In genomic region chr7:2956526-2957368, GRCh38 we compare ENCODE assay signal across 9 cellular contexts.
A peak's percentile ranks its signal among the peaks of the same experiment; 100 is the strongest.
DNase-seq lines count a peak whose midpoint lies in the region; ATAC-seq, FAIRE-seq and TF ChIP-seq lines count a peak whose summit lies in the region.
"Had no signal": no experiment of that assay in that cellular context is flagged by ENCODE, and none has a peak within 500 bp of the region (broad histone marks: within the 10 kb centered on the region; RNA-seq: fewer than 3 reads in every experiment).

No MANE protein-coding gene starts in this region.

- intact Hi-C loops in Calu3 (cut with micrococcal nuclease; ENCODE audit: unreplicated experiment) (no loop called here), body of pancreas (cut with DNase I) (no loop called here)

- H3K79me2 ChIP-seq in trophoblast cell (ENCODE audit: control insufficient read depth, insufficient read depth, low read length, poor library complexity): no peaks in the 10 kb centered on the region

- H2AFZ ChIP-seq in trophoblast cell (ENCODE audit: insufficient read depth, low read length, poor library complexity): no peak overlapping the region

- H3K9me3 ChIP-seq in trophoblast cell (ENCODE audit: insufficient read depth, low read depth, low read length) (no peaks in the 10 kb centered on the region), body of pancreas (no peaks in the 10 kb centered on the region)
- H3K9me3 ChIP-seq: transverse colon had no signal

- H3K4me2 ChIP-seq in trophoblast cell (ENCODE audit: low read length): no peak overlapping the region

- no peak overlapping the region for H4K8ac ChIP-seq in trophoblast cell (ENCODE audit: low read depth, low read length)

- H3K4me3 ChIP-seq in trophoblast cell (ENCODE audit: low read depth, low read length): no peak overlapping the region
- no peak overlapping the region for H3K4me3 ChIP-seq in body of pancreas
- H3K4me3 ChIP-seq: transverse colon had no signal

- no peak overlapping the region for H3K18ac ChIP-seq in trophoblast cell (ENCODE audit: low read length)

- no peak overlapping the region for H3K14ac ChIP-seq in trophoblast cell (ENCODE audit: low read length)

- no peak for TF ChIP-seq POLR2A in GM12892 (IDR thresholded peaks at IDR 0.05; ENCODE audit: low read depth, low read length)
- no peak for TF ChIP-seq POLR2A in body of pancreas (IDR thresholded peaks at IDR 0.05)

- no peak overlapping the region for H3K27ac Mint-ChIP-seq in Calu3 (ENCODE audit: unreplicated experiment)

- no peak overlapping the region for H2BK5ac ChIP-seq in trophoblast cell (ENCODE audit: low read depth, low read length, poor library complexity)

- WGBS in trophoblast cell (ENCODE audit: extremely low coverage, insufficient coverage, insufficient read length): no CpG with 5 or more reads among the region's 12 CpGs
- 65 to 71% methylated on average over 12 of the region's 12 CpGs for WGBS in body of pancreas, 2 donors

- no peak overlapping the region for H2BK12ac ChIP-seq in trophoblast cell (ENCODE audit: low read length)

- no TSS peak for BruUV-seq in Calu3 (replicated peaks; lab: Mats Ljungman, UMichigan)

- no peak overlapping the region for H3K23ac ChIP-seq in trophoblast cell (ENCODE audit: low read length)

- CTCF ChIA-PET in Calu3 (lab: Charles Lee) (interaction anchor here (0.6 to 1.4 kb wide), 5 partner anchors 8 to 1142 kb away, joined by 3 to 6 read pairs (median 3); no protein-coding TSS in a partner anchor), RWPE1 (lab: Yijun Ruan, JAX) (interaction anchor here (0.7 kb wide), 1 partner anchor 43 kb away, joined by 3 read pairs; no protein-coding TSS in a partner anchor)

- H3K4me3 Mint-ChIP-seq in Calu3 (ENCODE audit: low read depth, unreplicated experiment): no peak overlapping the region

- TF ChIP-seq CTCF in Calu3 (IDR thresholded peaks at IDR 0.05; ENCODE audit: unreplicated experiment): no peak
- TF ChIP-seq CTCF in RWPE1 (conservative IDR thresholded peaks at IDR 0.05; ENCODE audit: low read depth): no peak
- no peak for TF ChIP-seq CTCF in body of pancreas (IDR thresholded peaks at IDR 0.05)

- H3K9me3 Mint-ChIP-seq in Calu3 (ENCODE audit: low read depth, unreplicated experiment): peaks cover 3% of the 10 kb centered on the region

- H3K27me3 ChIP-seq in trophoblast cell (ENCODE audit: insufficient read depth, low read length) (no peaks in the 10 kb centered on the region), body of pancreas (no peaks in the 10 kb centered on the region)
- H3K27me3 ChIP-seq: transverse colon had no signal

- H3K27me3 Mint-ChIP-seq in Calu3 (ENCODE audit: unreplicated experiment): no peaks in the 10 kb centered on the region

- H3K4me1 ChIP-seq in trophoblast cell (ENCODE audit: control insufficient read depth in 1 of 2, insufficient read depth in 2 of 2, low read length in 2 of 2) (peaks cover 5 to 6% of the 10 kb centered on the region in 2 experiments), body of pancreas (no peaks in the 10 kb centered on the region)

- no peak for FAIRE-seq in GM12892 (lab: Jason Lieb, UNC)

- H3K27ac ChIP-seq in RWPE1: peak overlapping the region; percentile 92
- H3K27ac ChIP-seq in trophoblast cell (ENCODE audit: low read depth, low read length): no peak overlapping the region
- H3K27ac ChIP-seq in body of pancreas: no peak overlapping the region
- H3K27ac ChIP-seq: transverse colon had no signal

- H2AK5ac ChIP-seq in trophoblast cell (ENCODE audit: low read length): no peak overlapping the region

- H3K4me1 Mint-ChIP-seq in Calu3 (ENCODE audit: low read depth, unreplicated experiment): peaks cover 5% of the 10 kb centered on the region

- peaks cover 9% of the 10 kb centered on the region for H3K36me3 Mint-ChIP-seq in Calu3 (ENCODE audit: insufficient read depth, unreplicated experiment)

- H3K79me1 ChIP-seq in trophoblast cell (ENCODE audit: low read length): peaks cover 3% of the 10 kb centered on the region

- H3K36me3 ChIP-seq in trophoblast cell (ENCODE audit: control insufficient read depth in 1 of 2, insufficient read depth in 2 of 2, low read length in 2 of 2): no peaks in the 10 kb centered on the region
- H3K36me3 ChIP-seq in body of pancreas (replicated peaks in 1 of 2; ENCODE audit: insufficient read depth in 1 of 2, low read depth in 2 of 2): no peaks in the 10 kb centered on the region
- H3K36me3 ChIP-seq: transverse colon had no signal

- no peak overlapping the region for H3K4ac ChIP-seq in trophoblast cell (ENCODE audit: low read depth, low read length)

- DNase-seq in Calu3 (peak; percentile 30), RWPE1 (ENCODE audit: low spot score) (peak; percentile 93), astrocyte of the hippocampus (ENCODE audit: low read depth, low spot score) (peak; percentile 48), trophoblast cell (peak; percentile 81 to 86), GM12892 (ENCODE audit: insufficient read length) (no peak), body of pancreas (no peak)
- DNase-seq: transverse colon had no signal

- H4K12ac ChIP-seq in trophoblast cell (ENCODE audit: low read depth, low read length): no peak overlapping the region

- H3K9ac ChIP-seq in trophoblast cell (ENCODE audit: low read length): no peak overlapping the region

- ATAC-seq in HG02981 (IDR thresholded peaks at IDR 0.05; ENCODE audit: unreplicated experiment) (no peak), GM18511 (IDR thresholded peaks at IDR 0.05; ENCODE audit: unreplicated experiment) (no peak), body of pancreas (no peak)

- no peak overlapping the region for H4K91ac ChIP-seq in trophoblast cell (ENCODE audit: low read depth, low read length)

- POLR2A ChIA-PET in RWPE1 (lab: Yijun Ruan, JAX; ENCODE audit: low non-redundant PET): no interaction called here

- H2BK120ac ChIP-seq in trophoblast cell (ENCODE audit: insufficient read depth, low read length, poor library complexity): no peak overlapping the region

Comparison
In these comparisons a context has a peak if more than half of its experiments do, and no peak if none do; other contexts are left out.
1. DNase-seq: peak in Calu3 (single experiment), RWPE1 (single experiment), astrocyte of the hippocampus (single experiment) and trophoblast cell (2 of 2); none in GM12892 (single experiment) and body of pancreas (0 of 4).